14 cellular contexts compared by ENCODE assay signal in genomic region chr2:188734688-188735087, GRCh38.
DNase-seq lines count a peak whose midpoint lies in the region; TF ChIP-seq lines count a peak whose summit lies in the region.
"Had no signal": no experiment of that assay in that cellular context is flagged by ENCODE, and none has a peak within 500 bp of the region (broad histone marks: within the 10 kb centered on the region; RNA-seq: fewer than 3 reads in every experiment).

No MANE protein-coding gene starts in this region.

- H3K4me3 ChIP-seq in fibroblast of villous mesenchyme (ENCODE audit: low read depth, low read length) (no peak overlapping the region), suprapubic skin (no peak overlapping the region)
- H3K4me3 ChIP-seq: gastrocnemius medialis had no signal

- H3K9me3 ChIP-seq in suprapubic skin = no peaks in the 10 kb centered on the region
- H3K9me3 ChIP-seq: gastrocnemius medialis had no signal

- TF ChIP-seq EP300 in suprapubic skin (IDR thresholded peaks at IDR 0.05) = no peak

- H3K36me3 Mint-ChIP-seq in neural crest cell (ENCODE audit: low read depth) = no peaks in the 10 kb centered on the region

- no peaks in the 10 kb centered on the region for H3K9me3 Mint-ChIP-seq in neural crest cell

- no peaks in the 10 kb centered on the region for H3K27me3 Mint-ChIP-seq in neural crest cell (ENCODE audit: low read depth)

- H3K27me3 ChIP-seq in suprapubic skin = no peaks in the 10 kb centered on the region
- H3K27me3 ChIP-seq: gastrocnemius medialis had no signal

- WGBS in suprapubic skin = 34% methylated on average over 3 of the region's 3 CpGs

- DNase-seq in ELF-1 (ENCODE audit: low read depth, low spot score) = peak; percentile 60
- peak; percentile 57 for DNase-seq in RPMI7951 (ENCODE audit: low read depth)
- DNase-seq in fibroblast of villous mesenchyme (ENCODE audit: low read depth) = peak; percentile 12
- peak; percentile 6 for DNase-seq in neural crest cell (ENCODE audit: low read depth, low spot score)
- no peak for DNase-seq in KG1 (lab: John Stamatoyannopoulos, UW)
- DNase-seq in suprapubic skin (ENCODE audit: low spot score in 2 of 2) = no peak
- no peak for DNase-seq in activated CD4-positive, alpha-beta T cell treated with anti-CD3 and anti-CD28 coated beads, Interleukin-2, amount 50 U/mL, for 48 hours
- DNase-seq in activated CD4-positive, alpha-beta T cell treated with anti-CD3 and anti-CD28 coated beads, Interleukin-2, amount 50 U/mL, for 4 hours = no peak
- DNase-seq: AML-193; gastrocnemius medialis; mammary epithelial cell; NCI-H187; NCI-H446 treated with DMSO at 0.1 percent for 48 hours; stimulated activated CD4-positive, alpha-beta T cell treated with anti-CD3 and anti-CD28 coated beads, Interleukin-4, amount 100 ng/mL, for 4 hours had no signal

- no peaks in the 10 kb centered on the region for H3K4me1 ChIP-seq in suprapubic skin
- H3K4me1 ChIP-seq: gastrocnemius medialis had no signal

- no peaks in the 10 kb centered on the region for H3K36me3 ChIP-seq in suprapubic skin
- H3K36me3 ChIP-seq: gastrocnemius medialis had no signal

- H3K4me3 Mint-ChIP-seq in neural crest cell = no peak overlapping the region

- no peak for TF ChIP-seq POLR2A in suprapubic skin (IDR thresholded peaks at IDR 0.05)

- H3K27ac ChIP-seq in suprapubic skin = no peak overlapping the region
- H3K27ac ChIP-seq: gastrocnemius medialis had no signal

- TF ChIP-seq CTCF in fibroblast of villous mesenchyme (IDR thresholded peaks at IDR 0.05; ENCODE audit: insufficient read depth, low read depth, low read length) (no peak), neural crest cell (conservative IDR thresholded peaks at IDR 0.05) (no peak), suprapubic skin (IDR thresholded peaks at IDR 0.05) (no peak)

- peak overlapping the region; percentile 66 for H3K27ac Mint-ChIP-seq in neural crest cell (ENCODE audit: unreplicated experiment)

- peaks cover 10% of the 10 kb centered on the region for H3K4me1 Mint-ChIP-seq in neural crest cell

Comparison
In these comparisons a context has a peak if more than half of its experiments do, and no peak if none do; other contexts are left out.
1. DNase-seq: peak in ELF-1 (single experiment), RPMI7951 (single experiment), fibroblast of villous mesenchyme (single experiment) and neural crest cell (single experiment); none in KG1 (single experiment), suprapubic skin (0 of 2), activated CD4-positive, alpha-beta T cell treated with anti-CD3 and anti-CD28 coated beads, Interleukin-2, amount 50 U/mL, for 48 hours (0 of 2) and activated CD4-positive, alpha-beta T cell treated with anti-CD3 and anti-CD28 coated beads, Interleukin-2, amount 50 U/mL, for 4 hours (0 of 2).